Comparison of ENCODE assay signal across 1 cellular context in the genomic region with DNA sequence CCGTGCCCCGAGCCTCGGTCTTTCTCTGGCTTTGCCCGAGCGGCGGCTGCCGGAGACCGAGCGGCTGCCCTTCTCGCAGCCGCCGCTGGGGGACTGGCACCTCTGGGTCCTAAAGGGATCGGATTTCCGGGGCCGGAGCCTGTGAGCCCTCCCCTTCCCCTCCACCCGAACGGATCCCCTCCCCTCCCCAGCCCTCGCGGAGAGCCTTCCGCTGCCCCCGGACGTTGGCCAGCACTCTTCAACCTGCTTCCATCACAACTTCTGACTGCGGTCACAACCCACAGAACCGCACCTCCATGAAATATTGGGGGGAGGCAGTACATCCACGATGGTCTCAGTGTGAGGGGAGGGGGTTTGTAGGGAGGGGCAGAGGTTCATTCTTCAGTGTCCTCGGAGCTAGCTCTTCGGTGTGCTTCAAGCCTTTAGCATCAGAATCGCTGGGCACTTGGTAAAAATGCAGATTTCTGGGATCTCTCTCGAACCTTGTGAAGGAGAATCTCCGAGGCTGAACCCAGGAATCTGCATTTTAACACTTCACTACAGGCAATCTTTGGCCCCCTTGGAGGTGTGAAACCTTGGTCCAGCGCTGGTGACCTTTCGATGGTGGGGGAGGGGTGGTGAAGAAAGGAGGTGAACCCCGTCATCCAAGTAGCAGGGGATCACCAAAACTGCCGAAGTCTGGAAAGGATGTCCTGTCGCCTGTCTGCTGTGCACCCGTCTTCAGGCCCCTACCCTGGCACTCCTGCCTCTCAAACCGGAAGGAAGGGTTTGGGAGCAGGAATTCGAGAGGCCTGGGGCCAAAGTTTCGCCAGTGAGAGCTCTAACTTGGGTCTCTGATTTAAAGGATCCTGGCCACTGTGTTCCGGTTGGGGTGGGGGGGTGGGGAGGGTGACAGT.
TF ChIP-seq lines count a peak whose summit lies in the region.

No MANE protein-coding gene starts in this region.

TF ChIP-seq in HCT116, 20 proteins besides CTCF, POLR2A, EP300 and RAD21 (continued from another document):
- TF ChIP-seq MAX (IDR thresholded peaks at IDR 0.05): peak; percentile 59; the same call in 1 of the 2 replicates
